8 cellular contexts compared by ENCODE assay signal in genomic region chr7:92645531-92646061, GRCh38. TPM values are rescaled to one million over a fixed set of nuclear protein-coding genes. Genes with fewer than 3 reads are reported as not detected.
A peak's percentile ranks its signal among the peaks of the same experiment; 100 is the strongest.
DNase-seq lines count a peak whose midpoint lies in the region; ATAC-seq and TF ChIP-seq lines count a peak whose summit lies in the region.

No MANE protein-coding gene starts in this region.

- H3K4me3 Mint-ChIP-seq in WTC11: no peak overlapping the region

- ATAC-seq in WTC11: no peak; the same call in 1 of the 2 replicates

- peaks cover 40% of the 10 kb centered on the region for H3K4me1 ChIP-seq in osteoblast (ENCODE audit: insufficient read depth, low read length)
- H3K4me1 ChIP-seq in MM.1S (ENCODE audit: low read length): no peaks in the 10 kb centered on the region

- H2AFZ ChIP-seq in osteoblast (ENCODE audit: low read length) (no peak overlapping the region), MM.1S (ENCODE audit: low read length) (no peak overlapping the region)

- no peaks in the 10 kb centered on the region for H3K9me3 Mint-ChIP-seq in WTC11

- H3K27me3 ChIP-seq in osteoblast (ENCODE audit: insufficient read depth, low read length) (no peaks in the 10 kb centered on the region), MM.1S (replicated peaks; ENCODE audit: insufficient read depth, low read length) (no peaks in the 10 kb centered on the region)

- H3K27ac ChIP-seq in osteoblast (ENCODE audit: low read depth, low read length) (peak overlapping the region; percentile 55), MM.1S (ENCODE audit: low read length) (no peak overlapping the region)

- H4K20me1 ChIP-seq in osteoblast (ENCODE audit: insufficient read depth, low read length) (peaks cover 3% of the 10 kb centered on the region), MM.1S (ENCODE audit: insufficient read depth, low read length) (no peaks in the 10 kb centered on the region)

- no peaks in the 10 kb centered on the region for H3K36me3 Mint-ChIP-seq in WTC11

- H3K27me3 Mint-ChIP-seq in WTC11 (ENCODE audit: low read depth): no peaks in the 10 kb centered on the region

- DNase-seq in H4 (ENCODE audit: low spot score) (peak; percentile 33), NOMO-1 treated with DMSO at 0.1 percent for 48 hours (lab: John Stamatoyannopoulos, UW; ENCODE audit: unreplicated experiment) (peak; percentile 81), cerebellar cortex (ENCODE audit: low spot score) (peak; percentile 40), osteoblast (ENCODE audit: insufficient read length, low spot score, missing footprints) (no peak), MM.1S (no peak), NCI-H128 (lab: John Stamatoyannopoulos, UW; ENCODE audit: unreplicated experiment) (no peak), WTC11 (ENCODE audit: low spot score) (no peak), inferior parietal cortex (ENCODE audit: extremely low spot score) (no peak)

- H3K4me1 Mint-ChIP-seq in WTC11: peaks cover 9% of the 10 kb centered on the region

- H3K79me2 ChIP-seq in osteoblast (ENCODE audit: insufficient read depth, low read length) (peaks cover 51% of the 10 kb centered on the region), MM.1S (ENCODE audit: low read length) (peaks cover 53% of the 10 kb centered on the region)

- H3K4me2 ChIP-seq in osteoblast (ENCODE audit: insufficient read depth, low read length) (no peak overlapping the region), MM.1S (ENCODE audit: low read depth, low read length) (no peak overlapping the region)

- POLR2A ChIA-PET in WTC11 (lab: Charles Lee): no interaction called here

- TF ChIP-seq CTCF in osteoblast (IDR thresholded peaks at IDR 0.05; ENCODE audit: extremely low read depth, low read depth, low read length) (no peak), MM.1S (IDR thresholded peaks at IDR 0.05; ENCODE audit: low read length) (no peak), WTC11 (IDR thresholded peaks at IDR 0.05) (no peak)

- CTCF ChIA-PET in WTC11 (lab: Charles Lee): interaction anchor here (1.1 kb wide), 1 partner anchor 12 kb away, joined by 3 read pairs; no protein-coding TSS in a partner anchor

- no peak overlapping the region for H3K9ac ChIP-seq in MM.1S (ENCODE audit: low read length)

- H3K4me3 ChIP-seq in osteoblast (ENCODE audit: insufficient read depth, low read length) (no peak overlapping the region), MM.1S (ENCODE audit: low read length) (no peak overlapping the region)

- H3K9me3 ChIP-seq in osteoblast (ENCODE audit: low read depth, low read length) (no peaks in the 10 kb centered on the region), MM.1S (replicated peaks; ENCODE audit: insufficient read depth, low read length) (no peaks in the 10 kb centered on the region)

- H3F3A ChIP-seq in MM.1S (ENCODE audit: insufficient read depth, low read length): no peaks in the 10 kb centered on the region

- H3K27ac Mint-ChIP-seq in WTC11: no peak overlapping the region

- H3K36me3 ChIP-seq in osteoblast (ENCODE audit: insufficient read depth, low read length): no peaks in the 10 kb centered on the region
- no peaks in the 10 kb centered on the region for H3K36me3 ChIP-seq in MM.1S (replicated peaks; ENCODE audit: insufficient read depth, low read length)

- no peaks in the 10 kb centered on the region for H3K9me2 ChIP-seq in MM.1S (replicated peaks; ENCODE audit: insufficient read depth, low read length)

TF ChIP-seq in WTC11, 78 proteins besides CTCF, POLR2A, EP300 and RAD21:
- TF ChIP-seq GTF2I (CRISPR knock-in tag; conservative IDR thresholded peaks at IDR 0.05) (no peak), AR (CRISPR knock-in tag; IDR thresholded peaks at IDR 0.05) (no peak), NR3C1 (CRISPR knock-in tag; conservative IDR thresholded peaks at IDR 0.05; ENCODE audit: low read depth) (no peak), NR1H2 (CRISPR knock-in tag; IDR thresholded peaks at IDR 0.05) (no peak), ZNF532 (CRISPR knock-in tag; IDR thresholded peaks at IDR 0.05; ENCODE audit: borderline replicate concordance) (no peak), ZNF232 (CRISPR knock-in tag; IDR thresholded peaks at IDR 0.05) (no peak), ZNF138 (CRISPR knock-in tag; conservative IDR thresholded peaks at IDR 0.05) (no peak)
- TF ChIP-seq, protein P1, sequence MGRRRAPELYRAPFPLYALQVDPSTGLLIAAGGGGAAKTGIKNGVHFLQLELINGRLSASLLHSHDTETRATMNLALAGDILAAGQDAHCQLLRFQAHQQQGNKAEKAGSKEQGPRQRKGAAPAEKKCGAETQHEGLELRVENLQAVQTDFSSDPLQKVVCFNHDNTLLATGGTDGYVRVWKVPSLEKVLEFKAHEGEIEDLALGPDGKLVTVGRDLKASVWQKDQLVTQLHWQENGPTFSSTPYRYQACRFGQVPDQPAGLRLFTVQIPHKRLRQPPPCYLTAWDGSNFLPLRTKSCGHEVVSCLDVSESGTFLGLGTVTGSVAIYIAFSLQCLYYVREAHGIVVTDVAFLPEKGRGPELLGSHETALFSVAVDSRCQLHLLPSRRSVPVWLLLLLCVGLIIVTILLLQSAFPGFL (CRISPR knock-in tag; IDR thresholded peaks at IDR 0.05; ENCODE audit: borderline replicate concordance): no peak
- TF ChIP-seq, protein P2, sequence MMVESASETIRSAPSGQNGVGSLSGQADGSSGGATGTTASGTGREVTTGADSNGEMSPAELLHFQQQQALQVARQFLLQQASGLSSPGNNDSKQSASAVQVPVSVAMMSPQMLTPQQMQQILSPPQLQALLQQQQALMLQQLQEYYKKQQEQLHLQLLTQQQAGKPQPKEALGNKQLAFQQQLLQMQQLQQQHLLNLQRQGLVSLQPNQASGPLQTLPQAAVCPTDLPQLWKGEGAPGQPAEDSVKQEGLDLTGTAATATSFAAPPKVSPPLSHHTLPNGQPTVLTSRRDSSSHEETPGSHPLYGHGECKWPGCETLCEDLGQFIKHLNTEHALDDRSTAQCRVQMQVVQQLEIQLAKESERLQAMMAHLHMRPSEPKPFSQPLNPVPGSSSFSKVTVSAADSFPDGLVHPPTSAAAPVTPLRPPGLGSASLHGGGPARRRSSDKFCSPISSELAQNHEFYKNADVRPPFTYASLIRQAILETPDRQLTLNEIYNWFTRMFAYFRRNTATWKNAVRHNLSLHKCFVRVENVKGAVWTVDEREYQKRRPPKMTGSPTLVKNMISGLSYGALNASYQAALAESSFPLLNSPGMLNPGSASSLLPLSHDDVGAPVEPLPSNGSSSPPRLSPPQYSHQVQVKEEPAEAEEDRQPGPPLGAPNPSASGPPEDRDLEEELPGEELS (CRISPR knock-in tag; IDR thresholded peaks at IDR 0.05): no peak

RNA-seq across cellular contexts. Expression of gene FAM133B, which starts 55.4 kb away (rescaled TPM):
- 18.9 and 23.9 TPM in 2 replicates for total RNA-seq in H4 (2014; rRNA removed; shearing (Covaris generic))
- 17.1 and 17.4 TPM in 2 replicates for total RNA-seq in osteoblast
- 32.2 to 34.9 TPM (median 32.5 TPM) in 3 replicates for total RNA-seq in WTC11 (2021)

Comparison
In these comparisons a context has a peak if more than half of its experiments do, and no peak if none do; other contexts are left out.
1. DNase-seq: peak in H4 (single experiment), NOMO-1 treated with DMSO at 0.1 percent for 48 hours (single experiment) and cerebellar cortex (single experiment); none in osteoblast (single experiment), MM.1S (single experiment), NCI-H128 (single experiment), WTC11 (single experiment) and inferior parietal cortex (single experiment).